In genomic region chr2:156430978-156431358, GRCh38 we compare ENCODE assay signal across 1 cellular context.
TF ChIP-seq lines count a peak whose summit lies in the region.

No MANE protein-coding gene starts in this region.

TF ChIP-seq in endothelial cell of umbilical vein, 7 proteins besides CTCF, POLR2A, EP300 and RAD21 (continued from another document):
- no peak for TF ChIP-seq GATA2 (IDR thresholded peaks at IDR 0.05; ENCODE audit: insufficient read depth, insufficient read length, low read depth, low read length)
